In the genomic region with DNA sequence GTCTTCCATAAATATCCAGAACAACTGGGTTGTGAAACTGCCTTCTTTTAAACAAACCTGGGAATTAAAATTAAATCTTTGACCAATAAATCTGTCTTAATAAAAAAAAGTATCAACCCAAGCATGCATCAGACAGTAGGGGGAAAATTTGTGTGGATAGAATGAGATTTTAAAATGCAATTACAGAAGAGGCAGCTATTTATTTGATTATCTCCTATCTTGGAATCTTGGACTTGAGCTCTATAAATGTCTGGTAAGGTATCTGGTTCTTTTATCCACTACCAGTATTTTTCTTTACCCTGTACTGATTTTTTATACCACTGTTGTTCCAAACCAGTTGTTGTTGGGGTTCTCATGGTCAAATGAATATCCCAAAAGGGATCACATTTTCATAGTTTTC, we compare ENCODE assay signal across 33 cellular contexts.
DNase-seq lines count a peak whose midpoint lies in the region; ATAC-seq and TF ChIP-seq lines count a peak whose summit lies in the region.
"Had no signal": no experiment of that assay in that cellular context is flagged by ENCODE, and none has a peak within 500 bp of the region (broad histone marks: within the 10 kb centered on the region; RNA-seq: fewer than 3 reads in every experiment).

No MANE protein-coding gene starts in this region.

- CTCF ChIA-PET in SK-N-SH (lab: Yijun Ruan, JAX) = interaction anchor here (1.4 kb wide), 1 partner anchor 14 kb away, joined by 3 read pairs; no protein-coding TSS in a partner anchor

- H3K4me3 ChIP-seq in SK-N-SH (ENCODE audit: low read depth in 2 of 2, low read length in 1 of 2) (no peak overlapping the region), aorta (ENCODE audit: low read length in 2 of 2) (no peak overlapping the region)
- H3K4me3 ChIP-seq: A549; BLaER1; BLaER1 treated with 17β-estradiol and CSF1 and Interleukin-3, amounts not matched to agents 10 nM and 100 nM had no signal

- no peaks in the 10 kb centered on the region for H3K9me3 ChIP-seq in SK-N-SH
- H3K9me3 ChIP-seq in aorta (ENCODE audit: control insufficient read depth, low read length) = no peaks in the 10 kb centered on the region
- H3K9me3 ChIP-seq: A549; BLaER1; BLaER1 treated with 17β-estradiol and CSF1 and Interleukin-3, amounts not matched to agents 10 nM and 100 nM; Caco-2 had no signal

- H3K36me3 ChIP-seq in SK-N-SH (replicated peaks in 1 of 2; ENCODE audit: control insufficient read depth in 1 of 2, insufficient read depth in 2 of 2, low read length in 1 of 2) (no peaks in the 10 kb centered on the region), aorta (ENCODE audit: control insufficient read depth in 1 of 2, insufficient read depth in 2 of 2, low read length in 1 of 2) (no peaks in the 10 kb centered on the region)
- H3K36me3 ChIP-seq: BE2C; BLaER1; BLaER1 treated with 17β-estradiol and CSF1 and Interleukin-3, amounts not matched to agents 10 nM and 100 nM had no signal

- H3K4me3 Mint-ChIP-seq in neural crest cell = no peak overlapping the region
- H3K4me3 Mint-ChIP-seq: B cell; CD14-positive monocyte; CD4-positive, alpha-beta memory T cell; CD4-positive, alpha-beta T cell; CD4-positive, CD25-positive, alpha-beta regulatory T cell; CD8-positive, alpha-beta memory T cell; CD8-positive, alpha-beta T cell had no signal

- peak overlapping the region; percentile 53 for H3K27ac Mint-ChIP-seq in neural crest cell (ENCODE audit: unreplicated experiment)
- H3K27ac Mint-ChIP-seq: B cell; CD14-positive monocyte; CD4-positive, alpha-beta memory T cell; CD4-positive, alpha-beta T cell; CD4-positive, CD25-positive, alpha-beta regulatory T cell; CD8-positive, alpha-beta memory T cell; CD8-positive, alpha-beta T cell had no signal

- no peak overlapping the region for H3K27ac ChIP-seq in SK-N-SH (ENCODE audit: low read depth in 2 of 2, low read length in 1 of 2)
- no peak overlapping the region for H3K27ac ChIP-seq in aorta (ENCODE audit: low read depth in 1 of 2, low read length in 2 of 2)
- H3K27ac ChIP-seq: 22Rv1; A549; BLaER1; BLaER1 treated with 17β-estradiol and CSF1 and Interleukin-3, amounts not matched to agents 10 nM and 100 nM; C4-2B had no signal

- no peak overlapping the region for H3K4me2 ChIP-seq in SK-N-SH
- H3K4me2 ChIP-seq: A549, BLaER1 had no signal

- POLR2A ChIA-PET in SK-N-SH (lab: Yijun Ruan, JAX) = no interaction called here

- no peak for DNase-seq in SK-N-SH
- no peak for DNase-seq in neural crest cell (ENCODE audit: low read depth, low spot score)
- no peak for DNase-seq in sciatic nerve (ENCODE audit: low spot score)
- DNase-seq in head of caudate nucleus = no peak
- DNase-seq in aorta = no peak
- DNase-seq: 8988T; ACHN; AML-193; BE2C; C1 segment of cervical spinal cord; Caco-2; Calu3; CD4-positive, alpha-beta memory T cell; CD4-positive, alpha-beta T cell; CD4-positive, CD25-positive, alpha-beta regulatory T cell; CD8-positive, alpha-beta memory T cell; CD8-positive, alpha-beta T cell; COR-L47; DMS 273 treated with DMSO at 0.1 percent for 48 hours; DMS153; DMS53; DMS79; DMS79 treated with DMSO at 0.1 percent for 48 hours; DND-41; EL had no signal

- H3K27me3 Mint-ChIP-seq in neural crest cell (ENCODE audit: low read depth) = peaks cover 4% of the 10 kb centered on the region

- H3K9ac ChIP-seq in SK-N-SH = no peak overlapping the region
- H3K9ac ChIP-seq: BLaER1; BLaER1 treated with 17β-estradiol and CSF1 and Interleukin-3, amounts not matched to agents 10 nM and 100 nM had no signal

- no peaks in the 10 kb centered on the region for H3K27me3 ChIP-seq in SK-N-SH (ENCODE audit: insufficient read depth)
- no peaks in the 10 kb centered on the region for H3K27me3 ChIP-seq in aorta (ENCODE audit: control insufficient read depth in 1 of 2, insufficient read depth in 2 of 2, low read length in 1 of 2)
- H3K27me3 ChIP-seq: BE2C; BLaER1; BLaER1 treated with 17β-estradiol and CSF1 and Interleukin-3, amounts not matched to agents 10 nM and 100 nM had no signal

- H3K4me1 ChIP-seq in SK-N-SH (ENCODE audit: control insufficient read depth in 1 of 2, insufficient read depth in 2 of 2, low read depth in 1 of 2, low read length in 1 of 2) (peaks cover 0 to 6% of the 10 kb centered on the region in 2 experiments; a peak in 2 of 4 replicates), aorta (ENCODE audit: control insufficient read depth in 1 of 2, insufficient read depth in 2 of 2, low read length in 2 of 2) (no peaks in the 10 kb centered on the region)
- H3K4me1 ChIP-seq: A549, Caco-2 had no signal

- no peaks in the 10 kb centered on the region for H3K9me2 ChIP-seq in SK-N-SH

- H3K36me3 Mint-ChIP-seq in neural crest cell (ENCODE audit: low read depth) = no peaks in the 10 kb centered on the region
- H3K36me3 Mint-ChIP-seq: CD14-positive monocyte; CD4-positive, alpha-beta memory T cell; CD4-positive, CD25-positive, alpha-beta regulatory T cell; CD8-positive, alpha-beta memory T cell; CD8-positive, alpha-beta T cell had no signal

- no peaks in the 10 kb centered on the region for H3K79me2 ChIP-seq in SK-N-SH (ENCODE audit: insufficient read depth)

- TF ChIP-seq EP300 in SK-N-SH (IDR thresholded peaks at IDR 0.05; ENCODE audit: borderline replicate concordance in 1 of 2, low read depth in 1 of 2, low read length in 1 of 2) = peak in 1 of 2 experiments; percentile 40; a peak in 1 of 4 replicates

- no peak for TF ChIP-seq RAD21 in SK-N-SH (IDR thresholded peaks at IDR 0.05; ENCODE audit: low read length)

- intact Hi-C loops in sciatic nerve (cut with DNase I) (no loop called here), head of caudate nucleus (cut with DNase I) (no loop called here), aorta (cut with DNase I) (no loop called here)

- no peaks in the 10 kb centered on the region for H3F3A ChIP-seq in SK-N-SH (replicated peaks; ENCODE audit: insufficient read depth)

- ATAC-seq in SK-N-SH treated with all-trans-retinoic acid at 6 μM for 48 hours (peak; percentile 67; the same call in 2 of the 3 replicates), sciatic nerve (peak; percentile 53), aorta (ENCODE audit: low FRiP score) (no peak)
- ATAC-seq: A549; CD8-positive, alpha-beta T cell had no signal

- no peaks in the 10 kb centered on the region for H3K9me3 Mint-ChIP-seq in neural crest cell
- H3K9me3 Mint-ChIP-seq: CD4-positive, alpha-beta T cell; CD8-positive, alpha-beta memory T cell; CD8-positive, alpha-beta T cell had no signal

- peaks cover 8% of the 10 kb centered on the region for H3K4me1 Mint-ChIP-seq in neural crest cell
- H3K4me1 Mint-ChIP-seq: B cell; CD14-positive monocyte; CD4-positive, alpha-beta memory T cell; CD4-positive, CD25-positive, alpha-beta regulatory T cell; CD8-positive, alpha-beta memory T cell had no signal

- no peaks in the 10 kb centered on the region for H4K20me1 ChIP-seq in SK-N-SH (ENCODE audit: insufficient read depth)
- H4K20me1 ChIP-seq: BLaER1; BLaER1 treated with 17β-estradiol and CSF1 and Interleukin-3, amounts not matched to agents 10 nM and 100 nM had no signal

- no peak for TF ChIP-seq CTCF in SK-N-SH (IDR thresholded peaks at IDR 0.05)
- no peak for TF ChIP-seq CTCF in neural crest cell (conservative IDR thresholded peaks at IDR 0.05)

- no peak overlapping the region for H2AFZ ChIP-seq in SK-N-SH (ENCODE audit: low read depth)

TF ChIP-seq in SK-N-SH treated with all-trans-retinoic acid at 6 μM for 48 hours, 23 proteins besides CTCF, POLR2A, EP300 and RAD21:
- TF ChIP-seq ISL1 (CRISPR knock-in tag; IDR thresholded peaks at IDR 0.05) (peak; percentile 90), TCF4 (CRISPR knock-in tag; IDR thresholded peaks at IDR 0.05; ENCODE audit: borderline replicate concordance) (0 out of 2 replicates have a peak, but pooled peaks have one; percentile 36), BACH2 (CRISPR knock-in tag; IDR thresholded peaks at IDR 0.05; ENCODE audit: borderline replicate concordance) (no peak), ZC3H10 (CRISPR knock-in tag; IDR thresholded peaks at IDR 0.05) (0 out of 2 replicates have a peak, but pooled peaks have one; percentile 24), ARNTL (CRISPR knock-in tag; IDR thresholded peaks at IDR 0.05; ENCODE audit: borderline replicate concordance, low read depth) (no peak), ZFP3 (CRISPR knock-in tag; IDR thresholded peaks at IDR 0.05) (no peak)

TF ChIP-seq in SK-N-SH, 30 proteins besides CTCF, POLR2A, EP300 and RAD21:
- TF ChIP-seq FOSL2 (IDR thresholded peaks at IDR 0.05; ENCODE audit: borderline replicate concordance, low read depth) (no peak), TEAD4 (IDR thresholded peaks at IDR 0.05; ENCODE audit: borderline replicate concordance, insufficient read depth) (no peak), TAF1 (IDR thresholded peaks at IDR 0.05; ENCODE audit: borderline replicate concordance, low read depth, low read length) (no peak), GATA2 (CRISPR knock-in tag; IDR thresholded peaks at IDR 0.05) (no peak), MXI1 (IDR thresholded peaks at IDR 0.05; ENCODE audit: low read depth, low read length) (no peak), SMC3 (IDR thresholded peaks at IDR 0.05; ENCODE audit: low read depth, low read length) (no peak), NFIC (IDR thresholded peaks at IDR 0.05; ENCODE audit: borderline replicate concordance) (no peak), RFX5 (IDR thresholded peaks at IDR 0.05; ENCODE audit: low read length) (no peak)
- TF ChIP-seq, protein P1, sequence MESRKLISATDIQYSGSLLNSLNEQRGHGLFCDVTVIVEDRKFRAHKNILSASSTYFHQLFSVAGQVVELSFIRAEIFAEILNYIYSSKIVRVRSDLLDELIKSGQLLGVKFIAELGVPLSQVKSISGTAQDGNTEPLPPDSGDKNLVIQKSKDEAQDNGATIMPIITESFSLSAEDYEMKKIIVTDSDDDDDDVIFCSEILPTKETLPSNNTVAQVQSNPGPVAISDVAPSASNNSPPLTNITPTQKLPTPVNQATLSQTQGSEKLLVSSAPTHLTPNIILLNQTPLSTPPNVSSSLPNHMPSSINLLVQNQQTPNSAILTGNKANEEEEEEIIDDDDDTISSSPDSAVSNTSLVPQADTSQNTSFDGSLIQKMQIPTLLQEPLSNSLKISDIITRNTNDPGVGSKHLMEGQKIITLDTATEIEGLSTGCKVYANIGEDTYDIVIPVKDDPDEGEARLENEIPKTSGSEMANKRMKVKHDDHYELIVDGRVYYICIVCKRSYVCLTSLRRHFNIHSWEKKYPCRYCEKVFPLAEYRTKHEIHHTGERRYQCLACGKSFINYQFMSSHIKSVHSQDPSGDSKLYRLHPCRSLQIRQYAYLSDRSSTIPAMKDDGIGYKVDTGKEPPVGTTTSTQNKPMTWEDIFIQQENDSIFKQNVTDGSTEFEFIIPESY (IDR thresholded peaks at IDR 0.05; ENCODE audit: borderline replicate concordance, low read depth) = no peak
- TF ChIP-seq, protein P2, sequence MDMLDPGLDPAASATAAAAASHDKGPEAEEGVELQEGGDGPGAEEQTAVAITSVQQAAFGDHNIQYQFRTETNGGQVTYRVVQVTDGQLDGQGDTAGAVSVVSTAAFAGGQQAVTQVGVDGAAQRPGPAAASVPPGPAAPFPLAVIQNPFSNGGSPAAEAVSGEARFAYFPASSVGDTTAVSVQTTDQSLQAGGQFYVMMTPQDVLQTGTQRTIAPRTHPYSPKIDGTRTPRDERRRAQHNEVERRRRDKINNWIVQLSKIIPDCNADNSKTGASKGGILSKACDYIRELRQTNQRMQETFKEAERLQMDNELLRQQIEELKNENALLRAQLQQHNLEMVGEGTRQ (IDR thresholded peaks at IDR 0.05; ENCODE audit: borderline replicate concordance, low read depth, low read length) = no peak
